7 cellular contexts compared by ENCODE assay signal in the genomic region with DNA sequence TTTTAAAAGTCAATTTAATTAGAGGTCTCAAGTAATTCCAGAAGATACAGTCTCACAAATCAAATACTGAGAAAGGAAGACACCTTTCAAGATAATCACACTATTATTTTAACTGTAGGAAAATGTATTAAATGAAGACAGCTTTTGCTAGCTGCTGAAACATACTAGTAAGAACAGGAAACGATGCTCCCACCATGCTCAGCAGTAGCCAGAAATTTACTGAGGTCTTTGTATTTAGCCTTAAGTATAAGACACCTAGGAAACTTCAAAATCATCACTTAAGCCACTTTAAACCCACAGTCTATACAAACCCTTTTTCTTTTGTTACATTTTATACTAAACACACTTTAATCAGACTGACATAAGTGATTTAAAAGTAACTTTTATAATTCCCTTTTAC.
A peak's percentile ranks its signal among the peaks of the same experiment; 100 is the strongest.
DNase-seq lines count a peak whose midpoint lies in the region; ATAC-seq, FAIRE-seq and TF ChIP-seq lines count a peak whose summit lies in the region.
"Not testable (repeated sequence)": the region's sequence is repeated elsewhere in the genome, so short reads cannot be mapped to it uniquely, and the experiment has no call there.

No MANE protein-coding gene starts in this region.

- H3K4me1 Mint-ChIP-seq in activated CD8-positive, alpha-beta T cell treated with anti-CD3 and anti-CD28 coated beads, Interleukin-2, amount 10 ng/mL, durations not matched to agents 7 days and 5 days (ENCODE audit: low read depth), result peaks cover 26% of the 10 kb centered on the region
- peaks cover 24% of the 10 kb centered on the region for H3K4me1 Mint-ChIP-seq in activated T-cell treated with anti-CD3 and anti-CD28 coated beads, Interleukin-2, amount 50 U/mL, for 4 hours (ENCODE audit: low read depth)
- peaks cover 13% of the 10 kb centered on the region for H3K4me1 Mint-ChIP-seq in activated naive CD8-positive, alpha-beta T cell treated with anti-CD3 and anti-CD28 coated beads, Interleukin-2, amount 10 ng/mL, durations not matched to agents 7 days and 5 days
- peaks cover 18 to 28% of the 10 kb centered on the region in 2 donors for H3K4me1 Mint-ChIP-seq in effector memory CD8-positive, alpha-beta T cell (ENCODE audit: low read depth in 2 of 2)
- H3K4me1 Mint-ChIP-seq in naive thymus-derived CD8-positive, alpha-beta T cell, result peaks cover 12 to 50% (median 40%) of the 10 kb centered on the region in 4 donors

- not testable (repeated sequence) for H3K9ac ChIP-seq in DND-41 (ENCODE audit: low read depth, low read length)

- H3K27me3 ChIP-seq in DND-41 (ENCODE audit: insufficient read depth, low read length, poor library complexity); pancreas: not testable (repeated sequence)

- not testable (repeated sequence) for DNase-seq in DND-41; activated CD8-positive, alpha-beta T cell treated with anti-CD3 and anti-CD28 coated beads, Interleukin-2, amount 10 ng/mL, durations not matched to agents 7 days and 5 days; activated T-cell treated with anti-CD3 and anti-CD28 coated beads, Interleukin-2, amount 50 U/mL, for 4 hours; activated naive CD8-positive, alpha-beta T cell treated with anti-CD3 and anti-CD28 coated beads, Interleukin-2, amount 10 ng/mL, durations not matched to agents 7 days and 5 days; effector memory CD8-positive, alpha-beta T cell; naive thymus-derived CD8-positive, alpha-beta T cell; pancreas

- H4K20me1 ChIP-seq in DND-41 (ENCODE audit: insufficient read depth, low read length), result peaks cover 16% of the 10 kb centered on the region

- FAIRE-seq in pancreas (lab: Jason Lieb, UNC), result peak; percentile 20

- not testable (repeated sequence) for H3K27ac Mint-ChIP-seq in activated CD8-positive, alpha-beta T cell treated with anti-CD3 and anti-CD28 coated beads, Interleukin-2, amount 10 ng/mL, durations not matched to agents 7 days and 5 days; activated naive CD8-positive, alpha-beta T cell treated with anti-CD3 and anti-CD28 coated beads, Interleukin-2, amount 10 ng/mL, durations not matched to agents 7 days and 5 days; effector memory CD8-positive, alpha-beta T cell
- H3K27ac Mint-ChIP-seq in naive thymus-derived CD8-positive, alpha-beta T cell, result peak overlapping the region in 1 of 10 donors; percentile 11

- CTCF ChIA-PET in activated CD8-positive, alpha-beta T cell treated with anti-CD3 and anti-CD28 coated beads, Interleukin-2, amount 10 ng/mL, durations not matched to agents 7 days and 5 days (lab: Charles Lee), result not testable (repeated sequence)

- H3K36me3 ChIP-seq in DND-41 (ENCODE audit: insufficient read depth, low read length), result peaks cover 15% of the 10 kb centered on the region
- not testable (repeated sequence) for H3K36me3 ChIP-seq in pancreas

- not testable (repeated sequence) for TF ChIP-seq CTCF in DND-41 (IDR thresholded peaks at IDR 0.05; ENCODE audit: borderline replicate concordance, extremely low read depth, low read length, poor library complexity, severe bottlenecking); pancreas (IDR thresholded peaks at IDR 0.05)

- not testable (repeated sequence) for H3K27ac ChIP-seq in DND-41 (ENCODE audit: low read length); pancreas

- H3K4me2 ChIP-seq in DND-41 (ENCODE audit: insufficient read depth, low read length), result not testable (repeated sequence)

- not testable (repeated sequence) for H3K4me1 ChIP-seq in DND-41 (ENCODE audit: insufficient read depth, low read length); pancreas

- POLR2A ChIA-PET in activated CD8-positive, alpha-beta T cell treated with anti-CD3 and anti-CD28 coated beads, Interleukin-2, amount 10 ng/mL, durations not matched to agents 7 days and 5 days (lab: Charles Lee); activated naive CD8-positive, alpha-beta T cell treated with anti-CD3 and anti-CD28 coated beads, Interleukin-2, amount 10 ng/mL, durations not matched to agents 7 days and 5 days (lab: Charles Lee); naive thymus-derived CD8-positive, alpha-beta T cell (lab: Charles Lee): not testable (repeated sequence)

- WGBS in pancreas, 2 donors, result 83 to 100% methylated on average over 1 of the region's 1 CpG

- peaks cover 77% of the 10 kb centered on the region for H3K79me2 ChIP-seq in DND-41 (ENCODE audit: insufficient read depth, low read length)

- H3K4me3 Mint-ChIP-seq in activated CD8-positive, alpha-beta T cell treated with anti-CD3 and anti-CD28 coated beads, Interleukin-2, amount 10 ng/mL, durations not matched to agents 7 days and 5 days; activated T-cell treated with anti-CD3 and anti-CD28 coated beads, Interleukin-2, amount 50 U/mL, for 4 hours; activated naive CD8-positive, alpha-beta T cell treated with anti-CD3 and anti-CD28 coated beads, Interleukin-2, amount 10 ng/mL, durations not matched to agents 7 days and 5 days; effector memory CD8-positive, alpha-beta T cell; naive thymus-derived CD8-positive, alpha-beta T cell: not testable (repeated sequence)

- peaks cover 20% of the 10 kb centered on the region for H3K36me3 Mint-ChIP-seq in activated CD8-positive, alpha-beta T cell treated with anti-CD3 and anti-CD28 coated beads, Interleukin-2, amount 10 ng/mL, durations not matched to agents 7 days and 5 days (ENCODE audit: low read depth)
- H3K36me3 Mint-ChIP-seq in activated T-cell treated with anti-CD3 and anti-CD28 coated beads, Interleukin-2, amount 50 U/mL, for 4 hours (ENCODE audit: insufficient read depth), result not testable (repeated sequence)
- H3K36me3 Mint-ChIP-seq in activated naive CD8-positive, alpha-beta T cell treated with anti-CD3 and anti-CD28 coated beads, Interleukin-2, amount 10 ng/mL, durations not matched to agents 7 days and 5 days, result peaks cover 15% of the 10 kb centered on the region
- H3K36me3 Mint-ChIP-seq in effector memory CD8-positive, alpha-beta T cell (ENCODE audit: insufficient read depth), result peaks cover 54% of the 10 kb centered on the region
- H3K36me3 Mint-ChIP-seq in naive thymus-derived CD8-positive, alpha-beta T cell, result peaks cover 0 to 33% (median 2%) of the 10 kb centered on the region in 3 donors

- H3K9me3 ChIP-seq in DND-41 (ENCODE audit: insufficient read depth, low read length, severe bottlenecking); pancreas: not testable (repeated sequence)

- 0 out of 3 replicates have a peak, but pooled peaks have one; percentile 42 for ATAC-seq in DND-41 (ENCODE audit: insufficient read depth, low read depth)
- ATAC-seq in activated CD8-positive, alpha-beta T cell treated with anti-CD3 and anti-CD28 coated beads, Interleukin-2, amount 10 ng/mL, durations not matched to agents 7 days and 5 days, result peak; percentile 68
- peak; percentile 28 to 30 for ATAC-seq in activated T-cell treated with anti-CD3 and anti-CD28 coated beads, Interleukin-2, amount 50 U/mL, for 4 hours
- ATAC-seq in activated naive CD8-positive, alpha-beta T cell treated with anti-CD3 and anti-CD28 coated beads, Interleukin-2, amount 10 ng/mL, durations not matched to agents 7 days and 5 days (ENCODE audit: low read depth), result peak; percentile 54
- peak; percentile 39 for ATAC-seq in effector memory CD8-positive, alpha-beta T cell (replicated peaks)
- ATAC-seq in naive thymus-derived CD8-positive, alpha-beta T cell, result peak; percentile 49 to 58
- ATAC-seq in pancreas, result not testable (repeated sequence)

- not testable (repeated sequence) for H3K4me3 ChIP-seq in DND-41 (ENCODE audit: low read depth in 1 of 2, low read length in 2 of 2); pancreas

- H2AFZ ChIP-seq in DND-41 (ENCODE audit: low read depth, low read length), result not testable (repeated sequence)

- H3K9me3 Mint-ChIP-seq in activated CD8-positive, alpha-beta T cell treated with anti-CD3 and anti-CD28 coated beads, Interleukin-2, amount 10 ng/mL, durations not matched to agents 7 days and 5 days (ENCODE audit: insufficient read depth); activated T-cell treated with anti-CD3 and anti-CD28 coated beads, Interleukin-2, amount 50 U/mL, for 4 hours; activated naive CD8-positive, alpha-beta T cell treated with anti-CD3 and anti-CD28 coated beads, Interleukin-2, amount 10 ng/mL, durations not matched to agents 7 days and 5 days; effector memory CD8-positive, alpha-beta T cell; naive thymus-derived CD8-positive, alpha-beta T cell: not testable (repeated sequence)

- H3K27me3 Mint-ChIP-seq in activated CD8-positive, alpha-beta T cell treated with anti-CD3 and anti-CD28 coated beads, Interleukin-2, amount 10 ng/mL, durations not matched to agents 7 days and 5 days (ENCODE audit: low read depth); activated T-cell treated with anti-CD3 and anti-CD28 coated beads, Interleukin-2, amount 50 U/mL, for 4 hours (ENCODE audit: low read depth); activated naive CD8-positive, alpha-beta T cell treated with anti-CD3 and anti-CD28 coated beads, Interleukin-2, amount 10 ng/mL, durations not matched to agents 7 days and 5 days; effector memory CD8-positive, alpha-beta T cell; naive thymus-derived CD8-positive, alpha-beta T cell: not testable (repeated sequence)

- intact Hi-C loops in pancreas (cut with DNase I), result not testable (repeated sequence)
